20 cellular contexts compared by ENCODE assay signal in the genomic region with DNA sequence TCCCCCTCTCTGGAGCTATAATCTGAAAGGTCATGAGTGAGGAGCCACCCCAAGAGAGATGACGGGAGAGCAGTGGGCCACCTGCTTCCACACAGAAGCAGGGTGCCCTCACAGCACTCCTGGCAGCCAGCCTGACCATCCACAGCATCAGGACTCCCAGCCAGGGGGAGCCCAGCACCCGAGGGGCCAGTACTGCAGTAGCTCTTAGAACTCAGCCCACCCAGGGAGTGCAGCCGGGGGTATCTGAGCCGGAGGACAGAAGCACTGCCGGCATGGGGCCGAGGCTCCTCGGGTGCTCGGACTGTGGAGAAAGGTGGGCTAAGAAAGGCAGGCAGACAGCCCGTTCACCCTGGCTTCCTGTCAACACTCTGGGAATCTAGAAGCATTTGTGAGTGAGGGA. TPM values are rescaled to one million over a fixed set of nuclear protein-coding genes. Genes with fewer than 3 reads are reported as not detected.
DNase-seq lines count a peak whose midpoint lies in the region; ATAC-seq and TF ChIP-seq lines count a peak whose summit lies in the region.
"Had no signal": no experiment of that assay in that cellular context is flagged by ENCODE, and none has a peak within 500 bp of the region (broad histone marks: within the 10 kb centered on the region; RNA-seq: fewer than 3 reads in every experiment).

No MANE protein-coding gene starts in this region.

- H3K4me1 ChIP-seq in heart left ventricle (peaks cover 0 to 66% (median 39%) of the 10 kb centered on the region in 12 donors), gastrocnemius medialis (peaks cover 5% of the 10 kb centered on the region in 2 donors)

- intact Hi-C loops in heart left ventricle (cut with DNase I) = loop anchor here in 4 of 10 donors (5.0 to 10.0 kb wide), 3 partner anchors 97 to 127 kb away; no protein-coding TSS in a partner anchor
- intact Hi-C loops in gastrocnemius medialis (cut with DNase I; ENCODE audit: low total_unique reads) = loop anchor here (10.0 kb wide), 1 partner anchor 127 kb away; no protein-coding TSS in a partner anchor
- intact Hi-C loops in CD14-positive monocyte (cut with micrococcal nuclease) = no loop called here

- no peak overlapping the region for H3K4me3 Mint-ChIP-seq in brain
- no peak overlapping the region for H3K4me3 Mint-ChIP-seq in CD14-positive monocyte
- H3K4me3 Mint-ChIP-seq: IgD-negative memory B cell; memory B cell; stimulated activated naive CD8-positive, alpha-beta T cell treated with anti-CD3 and anti-CD28 coated beads, Interleukin-15, amount 100 ng/mL, for 72 hours had no signal

- peak; percentile 19 to 51 (median 32) for ATAC-seq in heart left ventricle
- no peak for ATAC-seq in gastrocnemius medialis
- ATAC-seq: foreskin keratinocyte; stimulated activated naive CD8-positive, alpha-beta T cell treated with anti-CD3 and anti-CD28 coated beads, Interleukin-15, amount 100 ng/mL, for 72 hours had no signal

- peak overlapping the region in 3 of 5 experiments; percentile 6 to 92 (median 60) for H3K27ac Mint-ChIP-seq in brain
- H3K27ac Mint-ChIP-seq in CD14-positive monocyte = peak overlapping the region in 1 of 7 donors; percentile 61
- H3K27ac Mint-ChIP-seq: activated T-helper 2 cell treated with anti-CD3 and anti-CD28 coated beads, Interferon-gamma antibody, Interleukin-2, Interleukin-4, amounts not matched to agents 10 μg/mL and 5 μg/mL and 100 μg/mL, durations not matched to agents 14 hours and 24 hours and 36 hours; memory B cell had no signal

- H3K36me3 ChIP-seq in heart left ventricle (peaks cover 0 to 5% (median 0%) of the 10 kb centered on the region in 9 donors), gastrocnemius medialis (no peaks in the 10 kb centered on the region)
- H3K36me3 ChIP-seq: neutrophil had no signal

- in situ Hi-C loops in gastrocnemius medialis (cut with MboI; ENCODE audit: low sequenced_read_pairs in 4 of 4) = loop anchor here in 1 of 4 donors (25.0 kb wide), 1 partner anchor 104 kb away; no protein-coding TSS in a partner anchor

- no peaks in the 10 kb centered on the region for H3K27me3 Mint-ChIP-seq in brain
- peaks cover 0 to 2% (median 1%) of the 10 kb centered on the region in 3 donors for H3K27me3 Mint-ChIP-seq in CD14-positive monocyte (ENCODE audit: low read depth in 3 of 3)
- H3K27me3 Mint-ChIP-seq: IgD-negative memory B cell; memory B cell; stimulated activated naive CD8-positive, alpha-beta T cell treated with anti-CD3 and anti-CD28 coated beads, Interleukin-15, amount 100 ng/mL, for 72 hours had no signal

- H3K36me3 Mint-ChIP-seq in brain (no peaks in the 10 kb centered on the region), CD14-positive monocyte (peaks cover 0 to 1% of the 10 kb centered on the region in 2 donors)
- H3K36me3 Mint-ChIP-seq: memory B cell had no signal

- no peak for TF ChIP-seq POLR2A in heart left ventricle (IDR thresholded peaks at IDR 0.05)
- no peak for TF ChIP-seq POLR2A in gastrocnemius medialis (IDR thresholded peaks at IDR 0.05)

- no peaks in the 10 kb centered on the region for H3K9me3 Mint-ChIP-seq in brain
- H3K9me3 Mint-ChIP-seq in CD14-positive monocyte = no peaks in the 10 kb centered on the region
- H3K9me3 Mint-ChIP-seq: activated T-helper 2 cell treated with anti-CD3 and anti-CD28 coated beads, Interferon-gamma antibody, Interleukin-2, Interleukin-4, amounts not matched to agents 10 μg/mL and 5 μg/mL and 100 μg/mL, durations not matched to agents 14 hours and 24 hours and 36 hours; IgD-negative memory B cell; memory B cell; stimulated activated naive CD8-positive, alpha-beta T cell treated with anti-CD3 and anti-CD28 coated beads, Interleukin-15, amount 100 ng/mL, for 72 hours had no signal

- H3K4me3 ChIP-seq in heart left ventricle (peak overlapping the region in 1 of 12 donors; percentile 24), gastrocnemius medialis (no peak overlapping the region)

- H3K27ac ChIP-seq in heart left ventricle = peak overlapping the region in 10 of 12 donors; percentile 17 to 65 (median 34)
- peak overlapping the region in 3 of 4 donors; percentile 6 to 18 (median 16) for H3K27ac ChIP-seq in gastrocnemius medialis
- H3K27ac ChIP-seq: neutrophil had no signal

- TF ChIP-seq CTCF in brain (conservative IDR thresholded peaks at IDR 0.05) (no peak), heart left ventricle (IDR thresholded peaks at IDR 0.05) (peak in 2 of 12 donors; percentile 18 to 35), gastrocnemius medialis (IDR thresholded peaks at IDR 0.05 in 4 of 5, conservative IDR thresholded peaks at IDR 0.05 in 1 of 5) (no peak), CD14-positive monocyte (IDR thresholded peaks at IDR 0.05) (no peak)

- DNase-seq in ELF-1 (ENCODE audit: low read depth, low spot score) = peak; percentile 15
- DNase-seq in heart left ventricle = peak in 1 of 5 donors; percentile 46
- no peak for DNase-seq in gastrocnemius medialis
- no peak for DNase-seq in CD14-positive monocyte (ENCODE audit: low spot score)
- DNase-seq in stimulated activated naive CD4-positive, alpha-beta T cell treated with Interleukin-2 at 50 U/mL for 16 hours (lab: John Stamatoyannopoulos, UW) = no peak
- DNase-seq in foreskin melanocyte = no peak
- no peak for DNase-seq in NCI-H69 (lab: John Stamatoyannopoulos, UW)
- DNase-seq: ACHN; activated CD8-positive, alpha-beta memory T cell treated with anti-CD3 and anti-CD28 coated beads for 24 hours; amniotic stem cell; foreskin keratinocyte; NCI-H1048; NCI-H2227 treated with DMSO at 0.1 percent for 48 hours; stimulated activated naive CD8-positive, alpha-beta T cell treated with anti-CD3 and anti-CD28 coated beads, Interleukin-15, amount 100 ng/mL, for 72 hours had no signal

- WGBS in heart left ventricle, 4 donors = 8 to 29% (median 19%) methylated on average over 9 of the region's 9 CpGs

- no peaks in the 10 kb centered on the region for H3K27me3 ChIP-seq in heart left ventricle
- H3K27me3 ChIP-seq in gastrocnemius medialis = no peaks in the 10 kb centered on the region
- H3K27me3 ChIP-seq: foreskin keratinocyte, neutrophil had no signal

- peaks cover 26% of the 10 kb centered on the region for H3K4me1 Mint-ChIP-seq in brain
- peaks cover 14% of the 10 kb centered on the region for H3K4me1 Mint-ChIP-seq in CD14-positive monocyte

- no peaks in the 10 kb centered on the region for H3K9me3 ChIP-seq in heart left ventricle
- H3K9me3 ChIP-seq in gastrocnemius medialis = no peaks in the 10 kb centered on the region
- H3K9me3 ChIP-seq: neutrophil had no signal

RNA-seq across cellular contexts. Expression of a gene that starts 25.7 kb away (rescaled TPM):
- polyA plus RNA-seq in brain (ENCODE audit: insufficient read depth, low read depth, low replicate concordance) (0.14 TPM), heart left ventricle (1 to 10 TPM; 4.6 to 8.0 TPM), CD14-positive monocyte (not detected)
- total RNA-seq in heart left ventricle (10 to 100 TPM in 7 of 9 donors, 1 to 10 TPM in 2; 6.6 to 36.3 (median 18.0) TPM), gastrocnemius medialis (1 to 10 TPM; 1.4 to 4.2 (median 3.1) TPM)
- total RNA-seq: activated T-helper 2 cell treated with anti-CD3 and anti-CD28 coated beads, Interferon-gamma antibody, Interleukin-2, Interleukin-4, amounts not matched to agents 10 μg/mL and 5 μg/mL and 100 μg/mL, durations not matched to agents 14 hours and 24 hours and 36 hours; foreskin keratinocyte; G401 had no signal
- polyA plus RNA-seq: IgD-negative memory B cell had no signal

RNA-seq across cellular contexts. Expression of a gene that starts 27.8 kb away (rescaled TPM):
- polyA plus RNA-seq in brain (ENCODE audit: insufficient read depth, low read depth, low replicate concordance) (1.3 TPM), heart left ventricle (1 to 10 TPM; 1.6 to 4.4 TPM), CD14-positive monocyte (under 1 TPM in 1 of 2 donors, not detected in 1; 0.15 TPM)
- total RNA-seq in heart left ventricle (10 to 100 TPM in 5 of 9 donors, 1 to 10 TPM in 4; 3.1 to 32.4 (median 10.1) TPM), gastrocnemius medialis (1 to 10 TPM; 1.5 to 9.7 (median 3.9) TPM)
- total RNA-seq: activated T-helper 2 cell treated with anti-CD3 and anti-CD28 coated beads, Interferon-gamma antibody, Interleukin-2, Interleukin-4, amounts not matched to agents 10 μg/mL and 5 μg/mL and 100 μg/mL, durations not matched to agents 14 hours and 24 hours and 36 hours; G401 had no signal
- polyA plus RNA-seq: IgD-negative memory B cell had no signal

Comparison
In these comparisons a context has a peak if more than half of its experiments do, and no peak if none do; other contexts are left out.
1. ATAC-seq: peak in heart left ventricle (4 of 4); none in gastrocnemius medialis (0 of 2).